ENCODE assay signal across 11 cellular contexts in the genomic region with DNA sequence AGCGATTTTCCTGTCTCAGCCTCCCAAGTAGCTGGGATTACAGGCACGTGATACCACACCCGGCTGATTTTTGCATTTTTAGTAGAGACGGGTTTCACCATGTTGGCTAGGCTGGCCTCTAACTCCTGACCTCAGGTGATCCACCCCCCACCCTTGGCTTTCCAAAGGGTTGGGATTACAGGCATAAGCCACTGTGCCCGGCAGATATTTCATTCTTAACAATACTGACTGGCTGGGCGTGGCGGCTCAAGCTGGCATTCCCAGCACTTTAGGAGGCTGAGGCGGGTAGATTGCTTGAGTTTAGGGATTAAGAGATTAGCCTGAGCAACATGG. TPM values are rescaled to one million over a fixed set of nuclear protein-coding genes. Genes with fewer than 3 reads are reported as not detected.
A peak's percentile ranks its signal among the peaks of the same experiment; 100 is the strongest.
DNase-seq lines count a peak whose midpoint lies in the region; ATAC-seq and TF ChIP-seq lines count a peak whose summit lies in the region.
"Had no signal": no experiment of that assay in that cellular context is flagged by ENCODE, and none has a peak within 500 bp of the region (broad histone marks: within the 10 kb centered on the region; RNA-seq: fewer than 3 reads in every experiment).

No MANE protein-coding gene starts in this region.

- TF ChIP-seq CTCF in Caco-2 (IDR thresholded peaks at IDR 0.05; ENCODE audit: insufficient read depth in 1 of 2, low read depth in 1 of 2, low read length in 1 of 2, severe bottlenecking in 1 of 2, unreplicated experiment in 1 of 2): no peak

- no peaks in the 10 kb centered on the region for H3K27me3 Mint-ChIP-seq in Caco-2 (ENCODE audit: insufficient read depth, unreplicated experiment)
- no peaks in the 10 kb centered on the region for H3K27me3 Mint-ChIP-seq in activated CD8-positive, alpha-beta T cell treated with anti-CD3 and anti-CD28 coated beads, Interleukin-2, amount 10 ng/mL, durations not matched to agents 7 days and 5 days (ENCODE audit: low read depth)
- H3K27me3 Mint-ChIP-seq in naive thymus-derived CD8-positive, alpha-beta T cell: no peaks in the 10 kb centered on the region

- ATAC-seq in activated CD8-positive, alpha-beta T cell treated with anti-CD3 and anti-CD28 coated beads, Interleukin-2, amount 10 ng/mL, durations not matched to agents 7 days and 5 days: no peak
- ATAC-seq in naive thymus-derived CD8-positive, alpha-beta T cell: no peak
- no peak for ATAC-seq in HG03095 (IDR thresholded peaks at IDR 0.05; ENCODE audit: unreplicated experiment)
- ATAC-seq: esophagus mucosa had no signal

- no peaks in the 10 kb centered on the region for H3K27me3 ChIP-seq in Caco-2 (replicated peaks; ENCODE audit: control insufficient read depth, insufficient read depth, low read length)
- H3K27me3 ChIP-seq in HAP-1 (ENCODE audit: low read depth): no peaks in the 10 kb centered on the region

- no peaks in the 10 kb centered on the region for H3K9me3 Mint-ChIP-seq in Caco-2 (ENCODE audit: unreplicated experiment)
- H3K9me3 Mint-ChIP-seq in activated CD8-positive, alpha-beta T cell treated with anti-CD3 and anti-CD28 coated beads, Interleukin-2, amount 10 ng/mL, durations not matched to agents 7 days and 5 days (ENCODE audit: insufficient read depth): no peaks in the 10 kb centered on the region
- H3K9me3 Mint-ChIP-seq in naive thymus-derived CD8-positive, alpha-beta T cell: peaks cover 0 to 4% (median 0%) of the 10 kb centered on the region in 9 donors

- H3K36me3 Mint-ChIP-seq in Caco-2 (ENCODE audit: insufficient read depth, unreplicated experiment): peaks cover 50% of the 10 kb centered on the region
- peaks cover 34% of the 10 kb centered on the region for H3K36me3 Mint-ChIP-seq in activated CD8-positive, alpha-beta T cell treated with anti-CD3 and anti-CD28 coated beads, Interleukin-2, amount 10 ng/mL, durations not matched to agents 7 days and 5 days (ENCODE audit: low read depth)
- H3K36me3 Mint-ChIP-seq in naive thymus-derived CD8-positive, alpha-beta T cell: peaks cover 0 to 41% (median 0%) of the 10 kb centered on the region in 3 donors

- POLR2A ChIA-PET in Caco-2 (lab: Charles Lee): no interaction called here
- POLR2A ChIA-PET in activated CD8-positive, alpha-beta T cell treated with anti-CD3 and anti-CD28 coated beads, Interleukin-2, amount 10 ng/mL, durations not matched to agents 7 days and 5 days (lab: Charles Lee): interaction anchor here (2.6 kb wide), 1 partner anchor 39 kb away, joined by 14 read pairs; no protein-coding TSS in a partner anchor
- POLR2A ChIA-PET in naive thymus-derived CD8-positive, alpha-beta T cell (lab: Charles Lee): interaction anchor here (0.7 to 2.2 kb wide), 3 partner anchors 19 to 104 kb away, joined by 4 to 26 read pairs (median 14); a partner anchor contains a TSS

- H3K36me3 ChIP-seq in Caco-2 (ENCODE audit: control insufficient read depth, insufficient read depth, low read length) (no peaks in the 10 kb centered on the region; the same call in 1 of the 2 replicates), HAP-1 (replicated peaks) (peaks cover 53% of the 10 kb centered on the region)

- CTCF ChIA-PET in Caco-2 (lab: Charles Lee): no interaction called here
- CTCF ChIA-PET in activated CD8-positive, alpha-beta T cell treated with anti-CD3 and anti-CD28 coated beads, Interleukin-2, amount 10 ng/mL, durations not matched to agents 7 days and 5 days (lab: Charles Lee): interaction anchor here (2.4 kb wide), 1 partner anchor 251 kb away, joined by 8 read pairs; no protein-coding TSS in a partner anchor

- no peaks in the 10 kb centered on the region for H3K4me1 ChIP-seq in Caco-2
- peaks cover 5% of the 10 kb centered on the region for H3K4me1 ChIP-seq in HAP-1

- peak overlapping the region; percentile 89 for H3K4me3 Mint-ChIP-seq in Caco-2 (ENCODE audit: unreplicated experiment)
- H3K4me3 Mint-ChIP-seq in activated CD8-positive, alpha-beta T cell treated with anti-CD3 and anti-CD28 coated beads, Interleukin-2, amount 10 ng/mL, durations not matched to agents 7 days and 5 days: peak overlapping the region; percentile 80
- H3K4me3 Mint-ChIP-seq in naive thymus-derived CD8-positive, alpha-beta T cell: peak overlapping the region in 4 of 10 donors; percentile 19 to 88 (median 48)

- intact Hi-C loops in Caco-2 (cut with micrococcal nuclease; ENCODE audit: unreplicated experiment): loop anchor here (5.0 kb wide), 2 partner anchors 97 to 143 kb away; a partner anchor contains a TSS

- H3K9me3 ChIP-seq in Caco-2: no peaks in the 10 kb centered on the region
- no peaks in the 10 kb centered on the region for H3K9me3 ChIP-seq in HAP-1
- H3K9me3 ChIP-seq: thoracic aorta had no signal

- H3K4me3 ChIP-seq in Caco-2 (ENCODE audit: low read depth, low read length) (peak overlapping the region; percentile 90; the same call in 1 of the 2 replicates), HAP-1 (peak overlapping the region; percentile 73)

- no peaks in the 10 kb centered on the region for H3K4me1 Mint-ChIP-seq in Caco-2 (ENCODE audit: low read depth, unreplicated experiment)
- H3K4me1 Mint-ChIP-seq in activated CD8-positive, alpha-beta T cell treated with anti-CD3 and anti-CD28 coated beads, Interleukin-2, amount 10 ng/mL, durations not matched to agents 7 days and 5 days (ENCODE audit: low read depth): peaks cover 17% of the 10 kb centered on the region
- peaks cover 2 to 41% (median 26%) of the 10 kb centered on the region in 4 donors for H3K4me1 Mint-ChIP-seq in naive thymus-derived CD8-positive, alpha-beta T cell

- no peak overlapping the region for H3K27ac Mint-ChIP-seq in Caco-2 (ENCODE audit: unreplicated experiment)
- H3K27ac Mint-ChIP-seq in activated CD8-positive, alpha-beta T cell treated with anti-CD3 and anti-CD28 coated beads, Interleukin-2, amount 10 ng/mL, durations not matched to agents 7 days and 5 days: no peak overlapping the region
- H3K27ac Mint-ChIP-seq in naive thymus-derived CD8-positive, alpha-beta T cell: peak overlapping the region in 6 of 10 donors; percentile 20 to 95 (median 50)

- no TSS peak for BruUV-seq in Caco-2 (replicated peaks; lab: Mats Ljungman, UMichigan)

- no peak for DNase-seq in Caco-2
- DNase-seq in HAP-1 (ENCODE audit: low spot score in 2 of 2): peak; percentile 36 to 71
- no peak for DNase-seq in activated CD8-positive, alpha-beta T cell treated with anti-CD3 and anti-CD28 coated beads, Interleukin-2, amount 10 ng/mL, durations not matched to agents 7 days and 5 days
- no peak for DNase-seq in naive thymus-derived CD8-positive, alpha-beta T cell
- DNase-seq in SW 1271 (lab: John Stamatoyannopoulos, UW): no peak
- no peak for DNase-seq in activated effector memory CD4-positive, alpha-beta T cell treated with Interleukin-2 at 50 U/mL for 16 hours
- DNase-seq: cerebellar nuclear complex, KG1 had no signal

- in situ Hi-C loops in HAP-1 (cut with MboI; ENCODE audit: low sequenced_read_pairs): loop anchor here (5.0 kb wide), 1 partner anchor 268 kb away; no protein-coding TSS in a partner anchor

RNA-seq across cellular contexts. Expression of a gene that starts 1.3 kb away (rescaled TPM):
- 111 and 114 TPM in 2 replicates for total RNA-seq in Caco-2 (2022)
- 10 to 100 TPM; 63.9 to 70.8 TPM for total RNA-seq in activated CD8-positive, alpha-beta T cell treated with anti-CD3 and anti-CD28 coated beads, Interleukin-2, amount 10 ng/mL, durations not matched to agents 7 days and 5 days
- 10 to 100 TPM; 66.4 to 68.8 TPM for total RNA-seq in naive thymus-derived CD8-positive, alpha-beta T cell
- 100 to 1,000 TPM in 1 of 3 donors, 10 to 100 TPM in 2; 92.7 to 114 (median 94.5) TPM for polyA plus RNA-seq in naive thymus-derived CD8-positive, alpha-beta T cell

RNA-seq across cellular contexts. Expression of a gene that starts 1.5 kb away (rescaled TPM):
- 82.5 and 90.6 TPM in 2 replicates for total RNA-seq in Caco-2 (2022)
- total RNA-seq in activated CD8-positive, alpha-beta T cell treated with anti-CD3 and anti-CD28 coated beads, Interleukin-2, amount 10 ng/mL, durations not matched to agents 7 days and 5 days: 10 to 100 TPM; 41.6 to 44.1 TPM
- 10 to 100 TPM; 41.2 to 44.8 TPM for total RNA-seq in naive thymus-derived CD8-positive, alpha-beta T cell
- 10 to 100 TPM; 52.9 to 59.1 (median 55.5) TPM for polyA plus RNA-seq in naive thymus-derived CD8-positive, alpha-beta T cell

RNA-seq across cellular contexts. Expression of a gene that starts 12.4 kb away (rescaled TPM):
- total RNA-seq in Caco-2 (2022): 58.8 and 61.4 TPM in 2 replicates
- 10 to 100 TPM; 14.8 to 15.3 TPM for total RNA-seq in activated CD8-positive, alpha-beta T cell treated with anti-CD3 and anti-CD28 coated beads, Interleukin-2, amount 10 ng/mL, durations not matched to agents 7 days and 5 days
- 10 to 100 TPM; 11.4 to 12.7 TPM for total RNA-seq in naive thymus-derived CD8-positive, alpha-beta T cell
- polyA plus RNA-seq in naive thymus-derived CD8-positive, alpha-beta T cell: 1 to 10 TPM; 6.8 to 8.1 (median 7.3) TPM

RNA-seq across cellular contexts. Expression of a gene that starts 19.8 kb away (rescaled TPM):
- 12.0 and 13.9 TPM in 2 replicates for total RNA-seq in Caco-2 (2022)
- 10 to 100 TPM; 51.3 to 53.6 TPM for total RNA-seq in activated CD8-positive, alpha-beta T cell treated with anti-CD3 and anti-CD28 coated beads, Interleukin-2, amount 10 ng/mL, durations not matched to agents 7 days and 5 days
- 100 to 1,000 TPM; 126 to 132 TPM for total RNA-seq in naive thymus-derived CD8-positive, alpha-beta T cell
- 100 to 1,000 TPM; 170 to 331 (median 313) TPM for polyA plus RNA-seq in naive thymus-derived CD8-positive, alpha-beta T cell

RNA-seq across cellular contexts. Expression of a gene that starts 58.4 kb away (rescaled TPM):
- total RNA-seq in Caco-2 (2022): 40.1 and 40.6 TPM in 2 replicates
- 10 to 100 TPM; 40.0 to 41.7 TPM for total RNA-seq in activated CD8-positive, alpha-beta T cell treated with anti-CD3 and anti-CD28 coated beads, Interleukin-2, amount 10 ng/mL, durations not matched to agents 7 days and 5 days
- 10 to 100 TPM; 98.7 to 99.4 TPM for total RNA-seq in naive thymus-derived CD8-positive, alpha-beta T cell
- polyA plus RNA-seq in naive thymus-derived CD8-positive, alpha-beta T cell: 10 to 100 TPM; 23.7 to 48.4 (median 24.3) TPM

Comparison
In these comparisons a context has a peak if more than half of its experiments do, and no peak if none do; other contexts are left out.
1. DNase-seq: peak in HAP-1 (2 of 2); none in Caco-2 (0 of 2), activated CD8-positive, alpha-beta T cell treated with anti-CD3 and anti-CD28 coated beads, Interleukin-2, amount 10 ng/mL, durations not matched to agents 7 days and 5 days (single experiment), naive thymus-derived CD8-positive, alpha-beta T cell (0 of 10), SW 1271 (0 of 2) and activated effector memory CD4-positive, alpha-beta T cell treated with Interleukin-2 at 50 U/mL for 16 hours (single experiment).
2. H3K27ac Mint-ChIP-seq: peak in naive thymus-derived CD8-positive, alpha-beta T cell (6 of 10); none in Caco-2 (single experiment) and activated CD8-positive, alpha-beta T cell treated with anti-CD3 and anti-CD28 coated beads, Interleukin-2, amount 10 ng/mL, durations not matched to agents 7 days and 5 days (single experiment).